13 cellular contexts compared by ENCODE assay signal in genomic region chr21:35002879-35003722, GRCh38. TPM values are rescaled to one million over a fixed set of nuclear protein-coding genes. Genes with fewer than 3 reads are reported as not detected.
DNase-seq lines count a peak whose midpoint lies in the region; ATAC-seq and TF ChIP-seq lines count a peak whose summit lies in the region.
"Had no signal": no experiment of that assay in that cellular context is flagged by ENCODE, and none has a peak within 500 bp of the region (broad histone marks: within the 10 kb centered on the region; RNA-seq: fewer than 3 reads in every experiment).

No MANE protein-coding gene starts in this region.

- no peak overlapping the region for H2AK5ac ChIP-seq in H9 (ENCODE audit: insufficient read length, low read length)

- H3K14ac ChIP-seq in H9 (ENCODE audit: insufficient read depth, low read length) = no peak overlapping the region

- intact Hi-C loops in CD4-positive, alpha-beta memory T cell (cut with micrococcal nuclease) = no loop called here
- intact Hi-C loops in activated T-helper 2 cell treated with anti-CD3 and anti-CD28 coated beads, Interferon-gamma antibody, Interleukin-2, Interleukin-4, amounts not matched to agents 10 μg/mL and 5 μg/mL and 100 μg/mL, durations not matched to agents 14 hours and 24 hours and 36 hours (cut with micrococcal nuclease) = loop anchor here (1.0 kb wide), 1 partner anchor 13 kb away; no protein-coding TSS in a partner anchor
- intact Hi-C loops in left lung (cut with DNase I) = no loop called here

- no peaks in the 10 kb centered on the region for H3K9me3 ChIP-seq in CD4-positive, alpha-beta memory T cell (ENCODE audit: control insufficient read depth in 1 of 2, low read length in 2 of 2)
- H3K9me3 ChIP-seq in left lung (no peaks in the 10 kb centered on the region), H9 (ENCODE audit: control insufficient read depth, low read depth, low read length) (no peaks in the 10 kb centered on the region)
- H3K9me3 ChIP-seq: esophagus squamous epithelium had no signal

- H4K5ac ChIP-seq in H9 (ENCODE audit: insufficient read length, low read depth, low read length) = no peak overlapping the region

- H3K4me1 ChIP-seq in CD4-positive, alpha-beta memory T cell (ENCODE audit: insufficient read depth, low read length) = peaks cover 81% of the 10 kb centered on the region
- H3K4me1 ChIP-seq in left lung (peaks cover 0 to 38% of the 10 kb centered on the region in 2 donors), H9 (ENCODE audit: insufficient read depth, low read length) (no peaks in the 10 kb centered on the region)

- no peaks in the 10 kb centered on the region for H3K27me3 Mint-ChIP-seq in CD4-positive, alpha-beta memory T cell
- no peaks in the 10 kb centered on the region for H3K27me3 Mint-ChIP-seq in activated T-helper 2 cell treated with anti-CD3 and anti-CD28 coated beads, Interferon-gamma antibody, Interleukin-2, Interleukin-4, amounts not matched to agents 10 μg/mL and 5 μg/mL and 100 μg/mL, durations not matched to agents 14 hours and 24 hours and 36 hours (ENCODE audit: low read depth)
- peaks cover 9% of the 10 kb centered on the region; the same call in 1 of the 2 replicates for H3K27me3 Mint-ChIP-seq in H9 (ENCODE audit: low read depth)

- no peak overlapping the region for H3K18ac ChIP-seq in H9 (ENCODE audit: insufficient read length, low read depth, low read length)

- H3K79me1 ChIP-seq in H9 (ENCODE audit: insufficient read depth, low read depth, low read length, poor library complexity, severe bottlenecking) = no peaks in the 10 kb centered on the region

- H3K23me2 ChIP-seq in H9 (ENCODE audit: insufficient read length, low read depth, low read length, poor library complexity, severe bottlenecking) = no peaks in the 10 kb centered on the region

- CTCF ChIA-PET in CD4-positive, alpha-beta memory T cell (lab: Charles Lee; ENCODE audit: partially characterized antibody) = interaction anchor here (0.7 to 1.7 kb wide), 2 partner anchors 13 to 16 kb away, joined by 3 to 6 read pairs; no protein-coding TSS in a partner anchor

- no peak overlapping the region for H3T11ph ChIP-seq in H9 (ENCODE audit: low read length)

- H2BK15ac ChIP-seq in H9 (ENCODE audit: low read depth, low read length) = no peak overlapping the region

- H3K36me3 ChIP-seq in CD4-positive, alpha-beta memory T cell (ENCODE audit: insufficient read depth, low read length) = no peaks in the 10 kb centered on the region
- no peaks in the 10 kb centered on the region for H3K36me3 ChIP-seq in left lung
- H3K36me3 ChIP-seq: esophagus squamous epithelium had no signal

- no peak overlapping the region for H2BK120ac ChIP-seq in H9 (ENCODE audit: low read depth, low read length, poor library complexity, severe bottlenecking)

- no peak overlapping the region for H3K4me3 ChIP-seq in CD4-positive, alpha-beta memory T cell (ENCODE audit: low read length in 2 of 2)
- no peak overlapping the region for H3K4me3 ChIP-seq in left lung
- H3K4me3 ChIP-seq: esophagus squamous epithelium had no signal

- no CpG with 5 or more reads among the region's 5 CpGs for WGBS in H9 (ENCODE audit: extremely low coverage, insufficient read length, low lambda C conversion rate)

- no peak overlapping the region for H2AFZ ChIP-seq in H9 (ENCODE audit: low read length)

- no peak overlapping the region for H2BK12ac ChIP-seq in H9 (ENCODE audit: insufficient read length, low read depth, low read length)

- H4K91ac ChIP-seq in H9 (ENCODE audit: insufficient read length, low read depth, low read length) = no peak overlapping the region

- no peak overlapping the region for H2BK5ac ChIP-seq in H9 (ENCODE audit: insufficient read length, low read length)

- H4K8ac ChIP-seq in H9 (replicated peaks; ENCODE audit: insufficient read length, low read depth, low read length) = no peak overlapping the region

- no peak overlapping the region for H3K9ac ChIP-seq in H9 (ENCODE audit: extremely low read depth, insufficient read length, low read length)
- H3K9ac ChIP-seq: KMS-11 had no signal

- no peaks in the 10 kb centered on the region for H3K9me3 Mint-ChIP-seq in CD4-positive, alpha-beta memory T cell
- H3K9me3 Mint-ChIP-seq in activated T-helper 2 cell treated with anti-CD3 and anti-CD28 coated beads, Interferon-gamma antibody, Interleukin-2, Interleukin-4, amounts not matched to agents 10 μg/mL and 5 μg/mL and 100 μg/mL, durations not matched to agents 14 hours and 24 hours and 36 hours = no peaks in the 10 kb centered on the region
- 0 out of 5 replicates have a peak, but pooled peaks cover 0 to 2% of the 10 kb centered on the region in 2 experiments for H3K9me3 Mint-ChIP-seq in H9

- peaks cover 30 to 35% of the 10 kb centered on the region in 2 donors for H3K36me3 Mint-ChIP-seq in CD4-positive, alpha-beta memory T cell
- peaks cover 78% of the 10 kb centered on the region for H3K36me3 Mint-ChIP-seq in activated T-helper 2 cell treated with anti-CD3 and anti-CD28 coated beads, Interferon-gamma antibody, Interleukin-2, Interleukin-4, amounts not matched to agents 10 μg/mL and 5 μg/mL and 100 μg/mL, durations not matched to agents 14 hours and 24 hours and 36 hours (ENCODE audit: low read depth)
- peaks cover 0 to 3% (median 0%) of the 10 kb centered on the region in 3 experiments; a peak in 1 of 7 replicates for H3K36me3 Mint-ChIP-seq in H9 (ENCODE audit: insufficient read depth in 1 of 3, low read depth in 3 of 3)

- H3K27ac Mint-ChIP-seq in CD4-positive, alpha-beta memory T cell = peak overlapping the region in 6 of 7 donors; percentile 3 to 72 (median 12)
- H3K27ac Mint-ChIP-seq in activated T-helper 2 cell treated with anti-CD3 and anti-CD28 coated beads, Interferon-gamma antibody, Interleukin-2, Interleukin-4, amounts not matched to agents 10 μg/mL and 5 μg/mL and 100 μg/mL, durations not matched to agents 14 hours and 24 hours and 36 hours = peak overlapping the region; percentile 66
- no peak overlapping the region for H3K27ac Mint-ChIP-seq in H9

- POLR2A ChIA-PET in CD4-positive, alpha-beta memory T cell (lab: Charles Lee; ENCODE audit: partially characterized antibody) = interaction anchor here (1.0 to 2.6 kb wide), 7 partner anchors 13 to 45 kb away, joined by 3 to 17 read pairs (median 4); no protein-coding TSS in a partner anchor

- H3K23ac ChIP-seq in H9 (ENCODE audit: insufficient read length, low read depth, low read length) = no peak overlapping the region

- ATAC-seq in left lung (peak; percentile 74), HG03025 (IDR thresholded peaks at IDR 0.05; ENCODE audit: low FRiP score, unreplicated experiment) (no peak)
- ATAC-seq: left lobe of liver had no signal

- H3K56ac ChIP-seq in H9 (ENCODE audit: insufficient read length, low read depth, low read length) = no peak overlapping the region

- H3K79me2 ChIP-seq in H9 (ENCODE audit: insufficient read depth, low read length) = no peaks in the 10 kb centered on the region; the same call in 1 of the 2 replicates

- H3K4me3 Mint-ChIP-seq in CD4-positive, alpha-beta memory T cell = peak overlapping the region in 2 of 8 donors; percentile 3 to 24
- H3K4me3 Mint-ChIP-seq in activated T-helper 2 cell treated with anti-CD3 and anti-CD28 coated beads, Interferon-gamma antibody, Interleukin-2, Interleukin-4, amounts not matched to agents 10 μg/mL and 5 μg/mL and 100 μg/mL, durations not matched to agents 14 hours and 24 hours and 36 hours (ENCODE audit: low read depth) = no peak overlapping the region
- H3K4me3 Mint-ChIP-seq in H9 = no peak overlapping the region

- no peak overlapping the region for H3K4ac ChIP-seq in H9 (ENCODE audit: low read depth, low read length)

- H3K4me2 ChIP-seq in H9 (ENCODE audit: insufficient read depth, insufficient read length, low read length) = no peak overlapping the region
- H3K4me2 ChIP-seq: KMS-11 had no signal

- H3K4me1 Mint-ChIP-seq in CD4-positive, alpha-beta memory T cell = peaks cover 76 to 97% (median 87%) of the 10 kb centered on the region in 4 donors
- H3K4me1 Mint-ChIP-seq in activated T-helper 2 cell treated with anti-CD3 and anti-CD28 coated beads, Interferon-gamma antibody, Interleukin-2, Interleukin-4, amounts not matched to agents 10 μg/mL and 5 μg/mL and 100 μg/mL, durations not matched to agents 14 hours and 24 hours and 36 hours (ENCODE audit: low read depth) = peaks cover 81% of the 10 kb centered on the region
- no peaks in the 10 kb centered on the region for H3K4me1 Mint-ChIP-seq in H9

- no peaks in the 10 kb centered on the region for H4K20me1 ChIP-seq in H9 (ENCODE audit: control insufficient read depth, insufficient read depth, insufficient read length)

- H2BK20ac ChIP-seq in H9 (ENCODE audit: low read depth, low read length, poor library complexity, severe bottlenecking) = no peak overlapping the region

- no peaks in the 10 kb centered on the region for H3K27me3 ChIP-seq in CD4-positive, alpha-beta memory T cell (ENCODE audit: insufficient read depth, low read length)
- H3K27me3 ChIP-seq in left lung (no peaks in the 10 kb centered on the region), H9 (ENCODE audit: insufficient read depth, low read length) (no peaks in the 10 kb centered on the region)
- H3K27me3 ChIP-seq: esophagus squamous epithelium had no signal

- TF ChIP-seq CTCF in left lung (IDR thresholded peaks at IDR 0.05) (no peak), H9 (conservative IDR thresholded peaks at IDR 0.05) (no peak)

- no peak for DNase-seq in CD4-positive, alpha-beta memory T cell
- peak; percentile 56 for DNase-seq in HT1080 (ENCODE audit: low read depth)
- DNase-seq in activated T-helper 2 cell treated with anti-CD3 and anti-CD28 coated beads, Interferon-gamma antibody, Interleukin-2, Interleukin-4, amounts not matched to agents 10 μg/mL and 5 μg/mL and 100 μg/mL, durations not matched to agents 14 hours and 24 hours and 36 hours (ENCODE audit: low spot score) = no peak
- peak in 1 of 2 donors; percentile 57 for DNase-seq in left lung
- no peak for DNase-seq in NCI-H2171 treated with DMSO at 0.1 percent for 48 hours (lab: John Stamatoyannopoulos, UW)
- DNase-seq in H9 = no peak
- DNase-seq: activated CD4-positive, alpha-beta T cell treated with anti-CD3 and anti-CD28 coated beads, Interleukin-2, amount 50 U/mL, for 1 hour; esophagus squamous epithelium; NCI-H510A; posterior cingulate gyrus had no signal

- no peak overlapping the region for H3K27ac ChIP-seq in CD4-positive, alpha-beta memory T cell (ENCODE audit: low read depth, low read length)
- H3K27ac ChIP-seq in left lung (peak overlapping the region in 1 of 2 donors; percentile 33), H9 (ENCODE audit: insufficient read length, low read depth, low read length) (no peak overlapping the region)
- H3K27ac ChIP-seq: esophagus squamous epithelium, KMS-11 had no signal

RNA-seq across cellular contexts. Expression of gene RUNX1, which starts 46.0 kb away (rescaled TPM):
- total RNA-seq in CD4-positive, alpha-beta memory T cell = 10 to 100 TPM; 86.1 to 96.3 TPM
- polyA plus RNA-seq in CD4-positive, alpha-beta memory T cell = 10 to 100 TPM in 1 of 2 donors, 1 to 10 TPM in 1; 6.0 to 26.7 TPM
- 18.0 and 31.3 TPM in 2 replicates for total RNA-seq in HT1080 (2014; rRNA removed; shearing (Covaris generic))
- 40.5 and 41.2 TPM in 2 replicates for polyA plus RNA-seq in HT1080 (2015; cell fraction: cytosol; rRNA removed)
- polyA plus RNA-seq in HT1080 (2015; cell fraction: nucleus; rRNA removed) = 64.2 and 69.3 TPM in 2 replicates
- total RNA-seq in activated T-helper 2 cell treated with anti-CD3 and anti-CD28 coated beads, Interferon-gamma antibody, Interleukin-2, Interleukin-4, amounts not matched to agents 10 μg/mL and 5 μg/mL and 100 μg/mL, durations not matched to agents 14 hours and 24 hours and 36 hours = 120 and 121 TPM in 2 replicates
- total RNA-seq in left lung (10 to 100 TPM; 81.1 to 89.6 TPM), H9 (2021) (0.59 and 0.72 TPM in 2 replicates)

Comparison
In these comparisons a context has a peak if more than half of its experiments do, and no peak if none do; other contexts are left out.
1. H3K27ac Mint-ChIP-seq: peak in CD4-positive, alpha-beta memory T cell (6 of 7) and activated T-helper 2 cell treated with anti-CD3 and anti-CD28 coated beads, Interferon-gamma antibody, Interleukin-2, Interleukin-4, amounts not matched to agents 10 μg/mL and 5 μg/mL and 100 μg/mL, durations not matched to agents 14 hours and 24 hours and 36 hours (single experiment); none in H9 (0 of 3).
2. RNA of gene RUNX1, which starts 46.0 kb away (total RNA-seq): 120 to 121 TPM in activated T-helper 2 cell treated with anti-CD3 and anti-CD28 coated beads, Interferon-gamma antibody, Interleukin-2, Interleukin-4, amounts not matched to agents 10 μg/mL and 5 μg/mL and 100 μg/mL, durations not matched to agents 14 hours and 24 hours and 36 hours, 86.1 to 96.3 TPM in CD4-positive, alpha-beta memory T cell, 81.1 to 89.6 TPM in left lung and 18.0 to 31.3 TPM in HT1080; 0.59 to 0.72 TPM in H9; every median in the first group is over 10 times any median in the second.